23 cellular contexts compared by ENCODE assay signal in the genomic region with DNA sequence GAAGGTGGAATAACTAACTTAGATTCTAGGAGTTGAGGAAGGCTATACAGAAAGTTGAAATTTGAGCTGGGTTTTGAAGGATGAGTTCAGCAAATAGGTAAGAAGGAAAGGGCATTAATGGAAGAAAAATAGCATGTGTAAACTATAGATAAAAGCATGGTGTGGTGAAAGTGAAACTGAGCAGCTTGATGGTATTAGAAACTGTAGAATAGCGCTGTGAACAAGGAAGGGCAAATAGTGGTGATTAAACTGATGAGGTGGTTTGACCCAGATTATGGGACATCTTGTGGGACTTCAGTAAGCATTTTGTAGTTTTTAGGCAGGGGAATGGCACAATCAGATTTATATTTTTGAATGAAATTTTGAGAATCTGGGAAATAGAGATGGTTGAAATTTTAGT.
"Had no signal": no experiment of that assay in that cellular context is flagged by ENCODE, and none has a peak within 500 bp of the region (broad histone marks: within the 10 kb centered on the region; RNA-seq: fewer than 3 reads in every experiment).

No MANE protein-coding gene starts in this region.

- H3K36me3 Mint-ChIP-seq: activated naive CD4-positive, alpha-beta T cell treated with anti-CD3 and anti-CD28 coated beads, Interleukin-2, amount 50 U/mL, for 72 hours; WTC11 had no signal

- H3K4me3 Mint-ChIP-seq: activated CD8-positive, alpha-beta T cell treated with anti-CD3 and anti-CD28 coated beads, Interleukin-2, amount 10 ng/mL, durations not matched to agents 7 days and 5 days; activated naive CD8-positive, alpha-beta T cell treated with anti-CD3 and anti-CD28 coated beads, Interleukin-2, amount 50 U/mL, for 24 hours; central memory CD8-positive, alpha-beta T cell; WTC11 had no signal

- H3K4me1 ChIP-seq: ascending aorta, body of pancreas had no signal

- DNase-seq: activated CD4-positive, alpha-beta T cell treated with anti-CD3 and anti-CD28 coated beads for 48 hours; activated CD4-positive, alpha-beta T cell treated with anti-CD3 and anti-CD28 coated beads, Interleukin-2, amount 50 U/mL, for 4 hours; activated CD4-positive, CD25-positive, alpha-beta regulatory T cell treated with anti-CD3 and anti-CD28 coated beads, Interleukin-2, amount 50 U/mL, for 72 hours; activated CD8-positive, alpha-beta memory T cell treated with anti-CD3 and anti-CD28 coated beads, Interleukin-2, amount 50 U/mL, for 48 hours; activated CD8-positive, alpha-beta T cell treated with anti-CD3 and anti-CD28 coated beads, Interleukin-2, amount 10 ng/mL, durations not matched to agents 7 days and 5 days; activated naive CD4-positive, alpha-beta T cell; activated naive CD8-positive, alpha-beta T cell treated with anti-CD3 and anti-CD28 coated beads, Interleukin-2, amount 50 U/mL, for 24 hours; activated T-cell treated with anti-CD3 and anti-CD28 coated beads, Interleukin-2, amount 50 U/mL, for 1 hour; amniotic stem cell; body of pancreas; NCI-H1048; NCI-H1417; NCI-H1930; NCI-H345; NCI-H510A; NCI-H526 treated with DMSO at 0.1 percent for 48 hours; PC-3; SHP77; T1000 had no signal

- H3K4me1 Mint-ChIP-seq: activated naive CD8-positive, alpha-beta T cell treated with anti-CD3 and anti-CD28 coated beads, Interleukin-2, amount 50 U/mL, for 24 hours; central memory CD8-positive, alpha-beta T cell; WTC11 had no signal

- H3K27me3 ChIP-seq: ascending aorta, body of pancreas had no signal

- H3K9me3 ChIP-seq: ascending aorta, body of pancreas had no signal

- H3K27ac Mint-ChIP-seq: activated CD8-positive, alpha-beta T cell treated with anti-CD3 and anti-CD28 coated beads, Interleukin-2, amount 10 ng/mL, durations not matched to agents 7 days and 5 days; activated naive CD4-positive, alpha-beta T cell treated with anti-CD3 and anti-CD28 coated beads, Interleukin-2, amount 50 U/mL, for 72 hours; activated naive CD8-positive, alpha-beta T cell treated with anti-CD3 and anti-CD28 coated beads, Interleukin-2, amount 50 U/mL, for 24 hours; WTC11 had no signal

- H3K27me3 Mint-ChIP-seq: activated naive CD8-positive, alpha-beta T cell treated with anti-CD3 and anti-CD28 coated beads, Interleukin-2, amount 50 U/mL, for 24 hours; central memory CD8-positive, alpha-beta T cell had no signal

- H3K4me3 ChIP-seq: ascending aorta, body of pancreas had no signal

- ATAC-seq: activated CD8-positive, alpha-beta T cell treated with anti-CD3 and anti-CD28 coated beads, Interleukin-2, amount 10 ng/mL, durations not matched to agents 7 days and 5 days; activated naive CD4-positive, alpha-beta T cell treated with anti-CD3 and anti-CD28 coated beads, Interleukin-2, amount 50 U/mL, for 72 hours; activated naive CD8-positive, alpha-beta T cell treated with anti-CD3 and anti-CD28 coated beads, Interleukin-2, amount 50 U/mL, for 24 hours; body of pancreas; PC-3; WTC11 had no signal

- H3K27ac ChIP-seq: ascending aorta, body of pancreas had no signal
